1 cellular context compared by ENCODE assay signal in genomic region chr19:11089254-11090013, GRCh38.
TF ChIP-seq lines count a peak whose summit lies in the region.

Gene LDLR, plus strand, starts transcription at chr19:11089463. Its CDS starts 86 bp downstream, at chr19:11089549.

TF ChIP-seq in HepG2, 621 proteins besides CTCF, POLR2A, EP300 and RAD21 (continued from another document and continues in another):
- TF ChIP-seq LBX2 (CRISPR knock-in tag; IDR thresholded peaks at IDR 0.05; ENCODE audit: borderline replicate concordance): no peak
- no peak for TF ChIP-seq TFE3 (CRISPR knock-in tag; IDR thresholded peaks at IDR 0.05)
- TF ChIP-seq PHF21A (CRISPR knock-in tag; IDR thresholded peaks at IDR 0.05): no peak
- no peak; the same call in 1 of the 2 replicates for TF ChIP-seq MED13 (CRISPR knock-in tag; IDR thresholded peaks at IDR 0.05)
- TF ChIP-seq ISX (CRISPR knock-in tag; conservative IDR thresholded peaks at IDR 0.05): no peak
- TF ChIP-seq SOX13 (IDR thresholded peaks at IDR 0.05): no peak
- no peak; a peak in 1 of 4 replicates for TF ChIP-seq SOX13 (CRISPR knock-in tag; conservative IDR thresholded peaks at IDR 0.05 in 1 of 2, IDR thresholded peaks at IDR 0.05 in 1 of 2)
- TF ChIP-seq STAG1 (CRISPR knock-in tag; IDR thresholded peaks at IDR 0.05): no peak
- TF ChIP-seq ZNF572 (CRISPR knock-in tag; IDR thresholded peaks at IDR 0.05): no peak
- TF ChIP-seq RARG (CRISPR knock-in tag; IDR thresholded peaks at IDR 0.05; ENCODE audit: low read depth): no peak
- TF ChIP-seq PLSCR1 (CRISPR knock-in tag; IDR thresholded peaks at IDR 0.05; ENCODE audit: borderline replicate concordance): no peak
- no peak for TF ChIP-seq NCOA1 (CRISPR knock-in tag; IDR thresholded peaks at IDR 0.05)
- TF ChIP-seq KLF13 (CRISPR knock-in tag; IDR thresholded peaks at IDR 0.05): no peak
- TF ChIP-seq MTA1 (CRISPR knock-in tag; IDR thresholded peaks at IDR 0.05; ENCODE audit: borderline replicate concordance): no peak
- peak; percentile 69; the same call in 1 of the 2 replicates for TF ChIP-seq GATA4 (IDR thresholded peaks at IDR 0.05; ENCODE audit: borderline replicate concordance, low read depth)
- TF ChIP-seq ZNF614 (CRISPR knock-in tag; IDR thresholded peaks at IDR 0.05; ENCODE audit: borderline replicate concordance): no peak
- TF ChIP-seq ZSCAN30 (CRISPR knock-in tag; IDR thresholded peaks at IDR 0.05): no peak
- TF ChIP-seq CBX2 (IDR thresholded peaks at IDR 0.05; ENCODE audit: low read depth, low read length): no peak
- no peak for TF ChIP-seq CBX2 (CRISPR knock-in tag; IDR thresholded peaks at IDR 0.05; ENCODE audit: low read depth)
- no peak for TF ChIP-seq SIX1 (CRISPR knock-in tag; IDR thresholded peaks at IDR 0.05; ENCODE audit: borderline replicate concordance)
- no peak for TF ChIP-seq TSC22D2 (CRISPR knock-in tag; IDR thresholded peaks at IDR 0.05; ENCODE audit: borderline replicate concordance)
- TF ChIP-seq ELF3 (CRISPR knock-in tag; IDR thresholded peaks at IDR 0.05): no peak; the same call in 1 of the 2 replicates
- no peak for TF ChIP-seq ATAD3A (CRISPR knock-in tag; IDR thresholded peaks at IDR 0.05)
- no peak for TF ChIP-seq CSRNP2 (CRISPR knock-in tag; conservative IDR thresholded peaks at IDR 0.05; ENCODE audit: low read depth)
- TF ChIP-seq SP140L (CRISPR knock-in tag; IDR thresholded peaks at IDR 0.05; ENCODE audit: borderline replicate concordance): no peak
- peak; percentile 79; the same call in 1 of the 2 replicates for TF ChIP-seq MXD3 (CRISPR knock-in tag; IDR thresholded peaks at IDR 0.05)
- no peak for TF ChIP-seq RBAK (CRISPR knock-in tag; IDR thresholded peaks at IDR 0.05)
- TF ChIP-seq ZBTB42 (CRISPR knock-in tag; IDR thresholded peaks at IDR 0.05): no peak
- no peak for TF ChIP-seq NPAS2 (CRISPR knock-in tag; IDR thresholded peaks at IDR 0.05; ENCODE audit: borderline replicate concordance)
- TF ChIP-seq ZNF251 (CRISPR knock-in tag; IDR thresholded peaks at IDR 0.05): no peak
- TF ChIP-seq ADNP (CRISPR knock-in tag; IDR thresholded peaks at IDR 0.05): no peak
- TF ChIP-seq ZNF431 (CRISPR knock-in tag; IDR thresholded peaks at IDR 0.05; ENCODE audit: borderline replicate concordance, low read depth): no peak
- TF ChIP-seq GTF3A (CRISPR knock-in tag; conservative IDR thresholded peaks at IDR 0.05): no peak
- no peak for TF ChIP-seq ETS1 (CRISPR knock-in tag; IDR thresholded peaks at IDR 0.05)
- TF ChIP-seq ZBTB33 (CRISPR knock-in tag; IDR thresholded peaks at IDR 0.05): no peak
- no peak; the same call in 1 of the 2 replicates for TF ChIP-seq AKAP8 (CRISPR knock-in tag; IDR thresholded peaks at IDR 0.05)
- no peak for TF ChIP-seq ZNF713 (CRISPR knock-in tag; IDR thresholded peaks at IDR 0.05)
- no peak for TF ChIP-seq FOXA3 (CRISPR knock-in tag; IDR thresholded peaks at IDR 0.05)
- 0 out of 2 replicates have a peak, but pooled peaks have one; percentile 19 for TF ChIP-seq STAT6 (CRISPR knock-in tag; IDR thresholded peaks at IDR 0.05; ENCODE audit: borderline replicate concordance)
- TF ChIP-seq IRF2 (CRISPR knock-in tag; IDR thresholded peaks at IDR 0.05): no peak
- no peak for TF ChIP-seq BHLHE40 (IDR thresholded peaks at IDR 0.05; ENCODE audit: low read length)
- no peak for TF ChIP-seq TEAD2 (CRISPR knock-in tag; IDR thresholded peaks at IDR 0.05)
- TF ChIP-seq HES4 (CRISPR knock-in tag; IDR thresholded peaks at IDR 0.05; ENCODE audit: borderline replicate concordance): 0 out of 2 replicates have a peak, but pooled peaks have one; percentile 56
- TF ChIP-seq KLF6 (CRISPR knock-in tag; IDR thresholded peaks at IDR 0.05): no peak
- TF ChIP-seq ZBTB7A (CRISPR knock-in tag; IDR thresholded peaks at IDR 0.05): no peak
- no peak for TF ChIP-seq ZNF350 (CRISPR knock-in tag; IDR thresholded peaks at IDR 0.05; ENCODE audit: borderline replicate concordance, low read depth)
- TF ChIP-seq NFKB2 (CRISPR knock-in tag; IDR thresholded peaks at IDR 0.05; ENCODE audit: borderline replicate concordance): peak; percentile 62; the same call in 1 of the 2 replicates
- peak; percentile 68 for TF ChIP-seq NFYB (CRISPR knock-in tag; IDR thresholded peaks at IDR 0.05)
- peak; percentile 40 for TF ChIP-seq HDAC1 (CRISPR knock-in tag; IDR thresholded peaks at IDR 0.05)
- TF ChIP-seq SUZ12 (IDR thresholded peaks at IDR 0.05; ENCODE audit: low read depth, low read length): no peak
- 0 out of 2 replicates have a peak, but pooled peaks have one; percentile 37 for TF ChIP-seq KDM5A (IDR thresholded peaks at IDR 0.05; ENCODE audit: borderline replicate concordance, low read length)
- TF ChIP-seq SYNCRIP (IDR thresholded peaks at IDR 0.05; ENCODE audit: insufficient read depth, low read depth, low read length): no peak
- no peak for TF ChIP-seq ETV5 (CRISPR knock-in tag; IDR thresholded peaks at IDR 0.05; ENCODE audit: borderline replicate concordance)
- TF ChIP-seq HNRNPK (IDR thresholded peaks at IDR 0.05; ENCODE audit: low read depth, low read length, poor library complexity, severe bottlenecking): no peak
- no peak for TF ChIP-seq GMEB2 (CRISPR knock-in tag; IDR thresholded peaks at IDR 0.05; ENCODE audit: low read depth)
- no peak for TF ChIP-seq ZNF552 (CRISPR knock-in tag; IDR thresholded peaks at IDR 0.05; ENCODE audit: borderline replicate concordance)
- no peak for TF ChIP-seq PRPF4 (IDR thresholded peaks at IDR 0.05; ENCODE audit: low read depth, low read length, poor library complexity, severe bottlenecking)
- no peak for TF ChIP-seq ZNF839 (CRISPR knock-in tag; IDR thresholded peaks at IDR 0.05; ENCODE audit: borderline replicate concordance)
- TF ChIP-seq NCOA2 (CRISPR knock-in tag; IDR thresholded peaks at IDR 0.05): peak; percentile 39
- TF ChIP-seq FOSL2 (CRISPR knock-in tag; IDR thresholded peaks at IDR 0.05): peak; percentile 50; the same call in 1 of the 2 replicates
- TF ChIP-seq CBX1 (IDR thresholded peaks at IDR 0.05; ENCODE audit: low read depth): no peak
- TF ChIP-seq MAFK (conservative IDR thresholded peaks at IDR 0.05 in 1 of 2, IDR thresholded peaks at IDR 0.05 in 1 of 2; ENCODE audit: low read length in 2 of 2): no peak
- TF ChIP-seq AGO2 (optimal IDR thresholded peaks at IDR 0.05; ENCODE audit: low read depth, low read length): peak; percentile 76
- no peak for TF ChIP-seq ZNF260 (CRISPR knock-in tag; IDR thresholded peaks at IDR 0.05; ENCODE audit: borderline replicate concordance, low read depth)
- TF ChIP-seq ZNF12 (CRISPR knock-in tag; IDR thresholded peaks at IDR 0.05): peak; percentile 13; the same call in 1 of the 2 replicates
- no peak for TF ChIP-seq STAT5B (CRISPR knock-in tag; IDR thresholded peaks at IDR 0.05)
- no peak for TF ChIP-seq ZNF709 (CRISPR knock-in tag; IDR thresholded peaks at IDR 0.05)
- TF ChIP-seq RNF2 (conservative IDR thresholded peaks at IDR 0.05; ENCODE audit: low read depth): no peak
- TF ChIP-seq ZNF660 (CRISPR knock-in tag; IDR thresholded peaks at IDR 0.05; ENCODE audit: borderline replicate concordance, low read depth): no peak
